33 cellular contexts compared by ENCODE assay signal in the genomic region with DNA sequence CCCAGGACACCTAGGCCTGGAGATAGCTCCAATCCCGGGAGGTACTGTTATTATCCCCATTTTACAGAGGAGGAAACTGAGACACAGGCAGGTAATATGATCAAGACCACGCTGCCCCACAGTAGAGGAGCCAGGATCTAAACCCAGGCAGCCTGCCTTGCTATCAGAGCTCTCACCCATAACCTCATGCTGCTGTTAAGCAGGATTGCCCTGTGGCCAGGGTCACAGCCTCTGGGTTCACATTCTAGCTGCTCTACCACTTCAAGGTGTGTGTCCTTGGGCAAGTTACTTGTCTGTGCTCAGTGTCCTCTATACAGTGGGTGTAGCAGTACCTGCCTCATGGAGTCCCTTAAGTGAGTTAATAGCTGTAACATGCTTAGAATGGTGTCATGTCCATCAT.
"Had no signal": no experiment of that assay in that cellular context is flagged by ENCODE, and none has a peak within 500 bp of the region (broad histone marks: within the 10 kb centered on the region; RNA-seq: fewer than 3 reads in every experiment).

No MANE protein-coding gene starts in this region.

- ATAC-seq: activated naive CD4-positive, alpha-beta T cell treated with anti-CD3 and anti-CD28 coated beads, Interleukin-2, amount 50 U/mL, for 72 hours; activated naive CD8-positive, alpha-beta T cell treated with anti-CD3 and anti-CD28 coated beads, Interleukin-2, amount 50 U/mL, for 24 hours; activated T-cell treated with anti-CD3 and anti-CD28 coated beads, Interleukin-2, amount 50 U/mL, for 4 hours; activated T-cell treated with anti-CD3 and anti-CD28 coated beads, Interleukin-2, amount 50 U/mL, for 72 hours; activated T-helper 17 cell treated with anti-CD3 and anti-CD28 coated beads, Interleukin-2, amount 50 U/mL, for 72 hours; body of pancreas had no signal

- H3K27ac ChIP-seq: adrenal gland, ascending aorta, body of pancreas, brain microvascular endothelial cell, breast epithelium, cardiac muscle cell had no signal

- H3K4me1 ChIP-seq: adrenal gland, ascending aorta, body of pancreas, breast epithelium had no signal

- H3K9me3 ChIP-seq: adrenal gland, ascending aorta, body of pancreas had no signal

- DNase-seq: activated effector memory CD4-positive, alpha-beta T cell treated with anti-CD3 and anti-CD28 coated beads, Interleukin-2, amount 50 U/mL, for 16 hours; activated effector memory CD4-positive, alpha-beta T cell treated with Interleukin-2 at 50 U/mL for 16 hours; activated gamma-delta T cell; activated gamma-delta T cell treated with Interleukin-2 at 50 U/mL for 16 hours; activated naive CD4-positive, alpha-beta T cell; activated naive CD4-positive, alpha-beta T cell treated with anti-CD3 and anti-CD28 coated beads for 36 hours; activated naive CD4-positive, alpha-beta T cell treated with anti-CD3 and anti-CD28 coated beads, Interleukin-2, amount 10 ng/mL, durations not matched to agents 7 days and 5 days; activated naive CD4-positive, alpha-beta T cell treated with anti-CD3 and anti-CD28 coated beads, Interleukin-2, amount 50 U/mL, for 16 hours; activated naive CD4-positive, alpha-beta T cell treated with Interleukin-2 at 50 U/mL for 16 hours; activated naive CD8-positive, alpha-beta T cell treated with anti-CD3 and anti-CD28 coated beads for 36 hours; activated naive CD8-positive, alpha-beta T cell treated with anti-CD3 and anti-CD28 coated beads, Interleukin-2, amount 10 ng/mL, durations not matched to agents 7 days and 5 days; activated naive CD8-positive, alpha-beta T cell treated with anti-CD3 and anti-CD28 coated beads, Interleukin-2, amount 50 U/mL, for 24 hours; activated T-cell treated with anti-CD3 and anti-CD28 coated beads for 4 hours; activated T-cell treated with anti-CD3 and anti-CD28 coated beads, Interleukin-2, amount 50 U/mL, for 1 hour; activated T-cell treated with anti-CD3 and anti-CD28 coated beads, Interleukin-2, amount 50 U/mL, for 24 hours; activated T-cell treated with anti-CD3 and anti-CD28 coated beads, Interleukin-2, amount 50 U/mL, for 4 hours; activated T-cell treated with anti-CD3 and anti-CD28 coated beads, Interleukin-2, amount 50 U/mL, for 48 hours; activated T-cell treated with anti-CD3 and anti-CD28 coated beads, Interleukin-2, amount 50 U/mL, for 72 hours; adrenal gland; amniotic stem cell; amygdala; anterior cingulate cortex; aorta; body of pancreas; brain microvascular endothelial cell; caudate nucleus; central memory CD4-positive, alpha-beta T cell; cerebellar nuclear complex had no signal

- H3K27me3 ChIP-seq: ascending aorta, body of pancreas, brain microvascular endothelial cell, breast epithelium, cardiac muscle cell had no signal

- H3K4me3 ChIP-seq: adrenal gland, ascending aorta, body of pancreas, breast epithelium, cardiac muscle cell had no signal

- H3K36me3 ChIP-seq: adrenal gland, ascending aorta, brain microvascular endothelial cell, breast epithelium, cardiac muscle cell had no signal
